ENCODE assay signal across 16 cellular contexts in the genomic region with DNA sequence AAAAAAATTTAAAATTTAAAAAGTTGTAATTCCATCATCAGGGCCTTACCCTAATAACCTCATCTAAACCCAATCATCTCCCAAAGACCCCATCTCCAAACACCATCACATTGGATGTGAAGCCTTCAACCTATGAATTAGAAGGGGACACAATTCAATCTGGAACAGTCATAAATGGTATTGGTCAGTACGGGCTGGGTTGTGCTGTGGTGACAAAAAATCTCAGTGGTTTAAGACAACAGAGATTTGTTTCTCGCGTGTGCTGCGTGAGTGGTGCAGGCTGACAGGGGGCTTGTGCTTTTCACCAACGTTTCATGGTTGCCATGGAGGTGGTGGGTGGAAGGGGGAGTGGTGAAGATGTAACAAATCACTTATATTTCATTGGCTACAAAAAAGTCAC.
"Had no signal": no experiment of that assay in that cellular context is flagged by ENCODE, and none has a peak within 500 bp of the region (broad histone marks: within the 10 kb centered on the region; RNA-seq: fewer than 3 reads in every experiment).

No MANE protein-coding gene starts in this region.

- H3K36me3 ChIP-seq: colonic mucosa, esophagus squamous epithelium, gastrocnemius medialis, heart right ventricle, left ventricle myocardium inferior, lower lobe of right lung had no signal

- H3K9me3 ChIP-seq: colonic mucosa, esophagus squamous epithelium, gastrocnemius medialis, heart right ventricle, left ventricle myocardium inferior, lower lobe of right lung, mucosa of descending colon had no signal

- FAIRE-seq: endometrium, islet of Langerhans, keratinocyte had no signal

- ATAC-seq: effector memory CD8-positive, alpha-beta T cell had no signal

- H3K4me1 ChIP-seq: colonic mucosa, esophagus squamous epithelium had no signal

- H3K4me3 ChIP-seq: colonic mucosa, esophagus squamous epithelium, gastrocnemius medialis, heart right ventricle, left ventricle myocardium inferior, lower lobe of right lung, mucosa of descending colon had no signal

- DNase-seq: cortex of kidney; effector CD8-positive, alpha-beta T cell; effector memory CD8-positive, alpha-beta T cell; esophagus squamous epithelium; foreskin melanocyte; gastrocnemius medialis; heart right ventricle; left ventricle myocardium inferior; lower lobe of right lung; mesenchymal stem cell had no signal

- H3K27ac ChIP-seq: colonic mucosa, epithelial cell of prostate, esophagus squamous epithelium, gastrocnemius medialis, heart right ventricle, left ventricle myocardium inferior, lower lobe of right lung had no signal

- H3K27me3 ChIP-seq: gastrocnemius medialis had no signal
